In the genomic region with DNA sequence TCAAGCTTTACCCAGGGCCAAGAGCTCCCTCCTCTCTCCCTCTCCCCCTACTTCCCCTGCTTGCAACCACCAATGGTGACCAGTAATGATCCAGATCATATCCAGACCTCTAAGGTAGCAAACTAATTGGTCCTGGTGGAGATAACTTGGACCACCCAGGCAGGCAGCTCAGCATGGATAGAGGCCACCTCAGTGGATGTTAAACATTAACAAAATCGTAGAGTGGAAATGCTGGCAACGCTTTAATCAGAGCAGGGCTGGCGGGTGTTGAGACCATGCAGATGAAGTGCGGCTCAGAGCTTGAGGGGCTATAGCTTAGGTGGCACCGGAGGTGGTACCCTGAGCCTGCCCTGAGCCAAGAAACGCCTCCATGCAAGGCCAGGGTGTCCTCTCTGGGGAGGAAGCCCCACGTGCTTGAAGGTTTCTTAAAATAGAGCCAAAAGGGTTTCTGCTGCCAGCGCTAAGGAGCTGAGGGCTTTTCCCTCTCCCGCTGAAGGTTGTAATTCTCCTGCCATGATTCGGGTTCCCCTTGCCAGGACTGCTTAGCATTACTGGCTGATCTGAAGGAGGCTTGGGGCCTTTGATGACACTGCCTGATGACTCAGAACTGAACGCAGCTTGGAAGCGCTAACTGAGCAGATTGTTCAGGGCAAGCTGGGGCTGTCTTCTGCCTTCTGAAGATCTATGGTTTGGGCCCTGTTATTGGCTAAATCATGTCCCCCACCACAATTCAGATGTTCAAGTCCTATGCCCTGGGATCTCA, we compare ENCODE assay signal across 10 cellular contexts.
DNase-seq lines count a peak whose midpoint lies in the region; ATAC-seq and TF ChIP-seq lines count a peak whose summit lies in the region.
"Had no signal": no experiment of that assay in that cellular context is flagged by ENCODE, and none has a peak within 500 bp of the region (broad histone marks: within the 10 kb centered on the region; RNA-seq: fewer than 3 reads in every experiment).

No MANE protein-coding gene starts in this region.

- no peaks in the 10 kb centered on the region for H3K36me3 Mint-ChIP-seq in activated CD4-positive, alpha-beta memory T cell treated with anti-CD3 and anti-CD28 coated beads for 36 hours
- no peaks in the 10 kb centered on the region for H3K36me3 Mint-ChIP-seq in activated CD4-positive, alpha-beta memory T cell treated with anti-CD3 and anti-CD28 coated beads, Interleukin-2, amount 10 ng/mL, durations not matched to agents 7 days and 5 days (ENCODE audit: low read depth)
- no peaks in the 10 kb centered on the region for H3K36me3 Mint-ChIP-seq in activated CD8-positive, alpha-beta T cell treated with anti-CD3 and anti-CD28 coated beads for 36 hours (ENCODE audit: low read depth)
- H3K36me3 Mint-ChIP-seq: CD4-positive, CD25-positive, alpha-beta regulatory T cell had no signal

- intact Hi-C loops in activated CD4-positive, alpha-beta memory T cell treated with anti-CD3 and anti-CD28 coated beads for 36 hours (cut with micrococcal nuclease): no loop called here
- intact Hi-C loops in testis (cut with DNase I; ENCODE audit: low total_unique reads): no loop called here
- intact Hi-C loops in activated CD8-positive, alpha-beta T cell treated with anti-CD3 and anti-CD28 coated beads for 36 hours (cut with micrococcal nuclease): no loop called here

- H3K36me3 ChIP-seq in testis (ENCODE audit: low read depth, missing control alignments): no peaks in the 10 kb centered on the region

- peaks cover 1% of the 10 kb centered on the region for H3K9me3 Mint-ChIP-seq in activated CD4-positive, alpha-beta memory T cell treated with anti-CD3 and anti-CD28 coated beads for 36 hours
- no peaks in the 10 kb centered on the region for H3K9me3 Mint-ChIP-seq in activated CD4-positive, alpha-beta memory T cell treated with anti-CD3 and anti-CD28 coated beads, Interleukin-2, amount 10 ng/mL, durations not matched to agents 7 days and 5 days
- peaks cover under 1% of the 10 kb centered on the region for H3K9me3 Mint-ChIP-seq in activated CD8-positive, alpha-beta T cell treated with anti-CD3 and anti-CD28 coated beads for 36 hours

- H3K27me3 Mint-ChIP-seq in activated CD4-positive, alpha-beta memory T cell treated with anti-CD3 and anti-CD28 coated beads for 36 hours: peaks cover 2% of the 10 kb centered on the region
- peaks cover 3% of the 10 kb centered on the region for H3K27me3 Mint-ChIP-seq in activated CD4-positive, alpha-beta memory T cell treated with anti-CD3 and anti-CD28 coated beads, Interleukin-2, amount 10 ng/mL, durations not matched to agents 7 days and 5 days
- no peaks in the 10 kb centered on the region for H3K27me3 Mint-ChIP-seq in activated CD8-positive, alpha-beta T cell treated with anti-CD3 and anti-CD28 coated beads for 36 hours

- no peaks in the 10 kb centered on the region for H3K4me1 Mint-ChIP-seq in activated CD4-positive, alpha-beta memory T cell treated with anti-CD3 and anti-CD28 coated beads for 36 hours (ENCODE audit: low read depth)
- no peaks in the 10 kb centered on the region for H3K4me1 Mint-ChIP-seq in activated CD4-positive, alpha-beta memory T cell treated with anti-CD3 and anti-CD28 coated beads, Interleukin-2, amount 10 ng/mL, durations not matched to agents 7 days and 5 days
- H3K4me1 Mint-ChIP-seq in activated CD8-positive, alpha-beta T cell treated with anti-CD3 and anti-CD28 coated beads for 36 hours (ENCODE audit: low read depth): no peaks in the 10 kb centered on the region
- H3K4me1 Mint-ChIP-seq: CD4-positive, CD25-positive, alpha-beta regulatory T cell had no signal

- no peak for ATAC-seq in activated CD8-positive, alpha-beta T cell treated with anti-CD3 and anti-CD28 coated beads for 36 hours

- peak; percentile 32 for DNase-seq in activated CD4-positive, alpha-beta memory T cell treated with anti-CD3 and anti-CD28 coated beads for 36 hours
- no peak for DNase-seq in activated CD4-positive, alpha-beta memory T cell treated with anti-CD3 and anti-CD28 coated beads, Interleukin-2, amount 10 ng/mL, durations not matched to agents 7 days and 5 days
- peak; percentile 80 for DNase-seq in NCI-H446 treated with DMSO at 0.1 percent for 48 hours (lab: John Stamatoyannopoulos, UW)
- DNase-seq in fibroblast of villous mesenchyme (ENCODE audit: low read depth): peak; percentile 23
- DNase-seq in testis: peak; percentile 34
- DNase-seq in NCI-H1105 treated with DMSO at 0.1 percent for 48 hours (lab: John Stamatoyannopoulos, UW): no peak
- no peak for DNase-seq in activated CD8-positive, alpha-beta T cell treated with anti-CD3 and anti-CD28 coated beads for 36 hours
- DNase-seq in activated CD4-positive, alpha-beta T cell treated with anti-CD3 and anti-CD28 coated beads, Interleukin-2, amount 50 U/mL, for 1 hour: no peak
- DNase-seq: CD4-positive, CD25-positive, alpha-beta regulatory T cell; NCI-H69 had no signal

- POLR2A ChIA-PET in activated CD4-positive, alpha-beta memory T cell treated with anti-CD3 and anti-CD28 coated beads for 36 hours (lab: Charles Lee): no interaction called here
- POLR2A ChIA-PET in activated CD4-positive, alpha-beta memory T cell treated with anti-CD3 and anti-CD28 coated beads, Interleukin-2, amount 10 ng/mL, durations not matched to agents 7 days and 5 days (lab: Charles Lee): no interaction called here
- POLR2A ChIA-PET in activated CD8-positive, alpha-beta T cell treated with anti-CD3 and anti-CD28 coated beads for 36 hours (lab: Charles Lee): no interaction called here

- peaks cover 4% of the 10 kb centered on the region for H3K4me1 ChIP-seq in testis

- H3K4me3 ChIP-seq in fibroblast of villous mesenchyme (ENCODE audit: low read depth, low read length): no peak overlapping the region
- no peak overlapping the region for H3K4me3 ChIP-seq in testis

- TF ChIP-seq POLR2A in testis (IDR thresholded peaks at IDR 0.05): no peak

- no peak for TF ChIP-seq CTCF in fibroblast of villous mesenchyme (IDR thresholded peaks at IDR 0.05; ENCODE audit: insufficient read depth, low read depth, low read length)
- TF ChIP-seq CTCF in testis (IDR thresholded peaks at IDR 0.05): no peak
- TF ChIP-seq CTCF in activated CD8-positive, alpha-beta T cell treated with anti-CD3 and anti-CD28 coated beads for 36 hours (IDR thresholded peaks at IDR 0.05): no peak

- H3K4me3 Mint-ChIP-seq in activated CD4-positive, alpha-beta memory T cell treated with anti-CD3 and anti-CD28 coated beads for 36 hours: no peak overlapping the region
- H3K4me3 Mint-ChIP-seq in activated CD4-positive, alpha-beta memory T cell treated with anti-CD3 and anti-CD28 coated beads, Interleukin-2, amount 10 ng/mL, durations not matched to agents 7 days and 5 days: no peak overlapping the region
- no peak overlapping the region for H3K4me3 Mint-ChIP-seq in activated CD8-positive, alpha-beta T cell treated with anti-CD3 and anti-CD28 coated beads for 36 hours
- H3K4me3 Mint-ChIP-seq: CD4-positive, CD25-positive, alpha-beta regulatory T cell had no signal

- no peaks in the 10 kb centered on the region for H3K27me3 ChIP-seq in testis

- H3K27ac Mint-ChIP-seq in activated CD4-positive, alpha-beta memory T cell treated with anti-CD3 and anti-CD28 coated beads for 36 hours: no peak overlapping the region
- no peak overlapping the region for H3K27ac Mint-ChIP-seq in activated CD4-positive, alpha-beta memory T cell treated with anti-CD3 and anti-CD28 coated beads, Interleukin-2, amount 10 ng/mL, durations not matched to agents 7 days and 5 days
- H3K27ac Mint-ChIP-seq in activated CD8-positive, alpha-beta T cell treated with anti-CD3 and anti-CD28 coated beads for 36 hours: no peak overlapping the region
- H3K27ac Mint-ChIP-seq: CD4-positive, CD25-positive, alpha-beta regulatory T cell had no signal

- no peak overlapping the region for H3K27ac ChIP-seq in testis

- CTCF ChIA-PET in activated CD4-positive, alpha-beta memory T cell treated with anti-CD3 and anti-CD28 coated beads for 36 hours (lab: Charles Lee): interaction anchor here (0.6 to 1.5 kb wide), 3 partner anchors 8 to 1238 kb away, joined by 3 read pairs; no protein-coding TSS in a partner anchor
- CTCF ChIA-PET in activated CD4-positive, alpha-beta memory T cell treated with anti-CD3 and anti-CD28 coated beads, Interleukin-2, amount 10 ng/mL, durations not matched to agents 7 days and 5 days (lab: Charles Lee): no interaction called here
- CTCF ChIA-PET in activated CD8-positive, alpha-beta T cell treated with anti-CD3 and anti-CD28 coated beads for 36 hours (lab: Charles Lee): no interaction called here

- 42 to 66% methylated on average over 3 to 12 of the region's 12 CpGs for WGBS in testis, 2 donors

- H3K9me3 ChIP-seq in testis: no peaks in the 10 kb centered on the region

Comparison
In these comparisons a context has a peak if more than half of its experiments do, and no peak if none do; other contexts are left out.
1. DNase-seq: peak in activated CD4-positive, alpha-beta memory T cell treated with anti-CD3 and anti-CD28 coated beads for 36 hours (single experiment), NCI-H446 treated with DMSO at 0.1 percent for 48 hours (single experiment), fibroblast of villous mesenchyme (single experiment) and testis (single experiment); none in activated CD4-positive, alpha-beta memory T cell treated with anti-CD3 and anti-CD28 coated beads, Interleukin-2, amount 10 ng/mL, durations not matched to agents 7 days and 5 days (single experiment), NCI-H1105 treated with DMSO at 0.1 percent for 48 hours (single experiment), activated CD8-positive, alpha-beta T cell treated with anti-CD3 and anti-CD28 coated beads for 36 hours (single experiment) and activated CD4-positive, alpha-beta T cell treated with anti-CD3 and anti-CD28 coated beads, Interleukin-2, amount 50 U/mL, for 1 hour (single experiment).